ENCODE assay signal across 13 cellular contexts in the genomic region with DNA sequence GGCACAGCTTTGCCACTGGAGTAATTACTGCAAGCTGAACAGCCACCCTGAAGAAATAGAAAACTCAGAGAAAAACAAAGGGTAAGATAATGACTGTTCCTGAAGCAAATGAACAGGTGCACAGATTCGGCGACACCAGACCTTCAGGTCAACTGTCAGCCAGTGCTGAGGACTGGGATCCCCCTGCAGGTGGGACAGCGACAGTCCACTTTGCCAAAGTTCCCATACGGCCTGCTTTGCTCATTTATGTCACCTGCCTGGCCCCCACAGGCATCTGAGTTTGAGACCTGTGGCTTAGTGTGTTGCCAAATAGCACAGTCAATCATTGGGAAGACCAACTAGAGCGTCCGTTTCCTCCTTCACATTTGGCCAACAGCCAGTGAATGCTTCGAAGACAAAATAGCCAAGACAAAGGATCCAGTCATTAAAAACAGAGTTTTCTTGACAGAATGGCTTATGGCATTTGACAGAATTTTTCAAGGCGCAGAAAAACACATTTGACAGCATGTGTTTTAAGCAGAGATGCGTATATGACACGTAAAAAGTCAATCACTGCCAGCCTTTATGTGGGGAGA.
DNase-seq lines count a peak whose midpoint lies in the region; ATAC-seq, FAIRE-seq and TF ChIP-seq lines count a peak whose summit lies in the region.
"Had no signal": no experiment of that assay in that cellular context is flagged by ENCODE, and none has a peak within 500 bp of the region (broad histone marks: within the 10 kb centered on the region; RNA-seq: fewer than 3 reads in every experiment).

No MANE protein-coding gene starts in this region.

- TF ChIP-seq POLR2A in GM12878 (IDR thresholded peaks at IDR 0.05; ENCODE audit: low read depth, low read length): no peak

- in situ Hi-C loops in GM12878 (cut with MboI): no loop called here

- FAIRE-seq in GM12878 (lab: Jason Lieb, UNC): no peak

- H3K36me3 Mint-ChIP-seq in mesothelial cell of epicardium: no peaks in the 10 kb centered on the region
- H3K36me3 Mint-ChIP-seq in stimulated activated naive B cell treated with anti-CD40 and anti-IgM and Interleukin-4, amounts not matched to agents 10 μg/mL and 1 μg/mL and 100 μg/mL, for 72 hours: no peaks in the 10 kb centered on the region

- H3K9me3 Mint-ChIP-seq in mesothelial cell of epicardium: no peaks in the 10 kb centered on the region
- no peaks in the 10 kb centered on the region for H3K9me3 Mint-ChIP-seq in stimulated activated naive B cell treated with anti-CD40 and anti-IgM and Interleukin-4, amounts not matched to agents 10 μg/mL and 1 μg/mL and 100 μg/mL, for 72 hours

- H3K27me3 ChIP-seq in DND-41 (ENCODE audit: insufficient read depth, low read length, poor library complexity) (no peaks in the 10 kb centered on the region), GM12878 (replicated peaks in 1 of 2; ENCODE audit: control insufficient read depth in 2 of 2, insufficient read depth in 2 of 2, low read length in 1 of 2) (no peaks in the 10 kb centered on the region)

- H3K9ac ChIP-seq in DND-41 (ENCODE audit: low read depth, low read length) (no peak overlapping the region), GM12878 (ENCODE audit: control insufficient read depth, insufficient read depth, low read length) (no peak overlapping the region)

- no TSS peak for BruUV-seq in GM12878 (replicated peaks; lab: Mats Ljungman, UMichigan)

- H3K9me3 ChIP-seq in DND-41 (ENCODE audit: insufficient read depth, low read length, severe bottlenecking) (no peaks in the 10 kb centered on the region), GM12878 (replicated peaks; ENCODE audit: control insufficient read depth, insufficient read depth, low read length) (no peaks in the 10 kb centered on the region)
- H3K9me3 ChIP-seq: transverse colon had no signal

- H3K36me3 ChIP-seq in DND-41 (ENCODE audit: insufficient read depth, low read length) (no peaks in the 10 kb centered on the region), GM12878 (ENCODE audit: control insufficient read depth in 2 of 2, insufficient read depth in 2 of 2, low read length in 1 of 2) (no peaks in the 10 kb centered on the region)
- H3K36me3 ChIP-seq: transverse colon had no signal

- peak; percentile 8 for TF ChIP-seq CTCF in DND-41 (IDR thresholded peaks at IDR 0.05; ENCODE audit: borderline replicate concordance, extremely low read depth, low read length, poor library complexity, severe bottlenecking)
- TF ChIP-seq CTCF in GM12878 (IDR thresholded peaks at IDR 0.05 in 2 of 3, conservative IDR thresholded peaks at IDR 0.05 in 1 of 3; ENCODE audit: control insufficient read depth in 2 of 3, extremely low read depth in 1 of 3, insufficient read depth in 1 of 3, low read depth in 3 of 3, low read length in 3 of 3): no peak; a peak in 1 of 6 replicates
- TF ChIP-seq CTCF in mesothelial cell of epicardium (IDR thresholded peaks at IDR 0.05; ENCODE audit: unreplicated experiment): peak; percentile 37

- H3K4me1 ChIP-seq in DND-41 (ENCODE audit: insufficient read depth, low read length) (no peaks in the 10 kb centered on the region), GM12878 (ENCODE audit: control insufficient read depth, insufficient read depth, low read length) (no peaks in the 10 kb centered on the region)
- H3K4me1 ChIP-seq: transverse colon had no signal

- CTCF ChIA-PET in GM12878 (lab: Yijun Ruan, JAX): no interaction called here

- WGBS in GM12878 (ENCODE audit: insufficient coverage, insufficient replicate concordance, low lambda C conversion rate, missing lambda C conversion rate): 26% methylated on average over 10 of the region's 10 CpGs

- SMC1A ChIA-PET in GM12878 (lab: Charles Lee; ENCODE audit: uncharacterized antibody, unreplicated experiment): interaction anchor here (0.9 to 1.0 kb wide), 3 partner anchors 29 to 107 kb away, joined by 3 to 4 read pairs (median 3); no protein-coding TSS in a partner anchor

- no peak overlapping the region for H3K27ac Mint-ChIP-seq in mesothelial cell of epicardium
- H3K27ac Mint-ChIP-seq in stimulated activated naive B cell treated with anti-CD40 and anti-IgM and Interleukin-4, amounts not matched to agents 10 μg/mL and 1 μg/mL and 100 μg/mL, for 72 hours: no peak overlapping the region

- no peak for DNase-seq in DND-41
- peak; percentile 15 for DNase-seq in HT1080 (ENCODE audit: low read depth)
- no peak for DNase-seq in GM12878 (ENCODE audit: low read depth, low spot score)
- no peak for DNase-seq in mesothelial cell of epicardium (ENCODE audit: low spot score in 2 of 2, unreplicated experiment in 2 of 2)
- DNase-seq in GM19238 (ENCODE audit: insufficient read length, low spot score): no peak
- no peak for DNase-seq in KG1 (lab: John Stamatoyannopoulos, UW)
- no peak for DNase-seq in stimulated activated naive B cell treated with anti-CD40 and anti-IgM and Interleukin-4, amounts not matched to agents 10 μg/mL and 1 μg/mL and 100 μg/mL, for 72 hours
- DNase-seq: activated CD4-positive, alpha-beta T cell treated with anti-CD3 and anti-CD28 coated beads, Interleukin-2, amount 50 U/mL, for 1 hour; activated naive CD4-positive, alpha-beta T cell treated with anti-CD3 and anti-CD28 coated beads, Interleukin-2, amount 50 U/mL, for 16 hours; right cardiac atrium; transverse colon had no signal

- H3K4me1 Mint-ChIP-seq in mesothelial cell of epicardium: peaks cover 7% of the 10 kb centered on the region
- no peaks in the 10 kb centered on the region for H3K4me1 Mint-ChIP-seq in stimulated activated naive B cell treated with anti-CD40 and anti-IgM and Interleukin-4, amounts not matched to agents 10 μg/mL and 1 μg/mL and 100 μg/mL, for 72 hours

- RAD21 ChIA-PET in GM12878 (lab: Charles Lee; ENCODE audit: unreplicated experiment): no interaction called here

- peak; percentile 20; the same call in 1 of the 2 replicates for TF ChIP-seq RAD21 in GM12878 (IDR thresholded peaks at IDR 0.05; ENCODE audit: insufficient read depth, low read depth, low read length)

- intact Hi-C loops in GM12878 (cut with micrococcal nuclease; ENCODE audit: unreplicated experiment): no loop called here

- H4K20me1 ChIP-seq in DND-41 (ENCODE audit: insufficient read depth, low read length) (no peaks in the 10 kb centered on the region), GM12878 (ENCODE audit: control insufficient read depth, insufficient read depth) (no peaks in the 10 kb centered on the region)

- no peak overlapping the region for H3K4me2 ChIP-seq in DND-41 (ENCODE audit: insufficient read depth, low read length)
- no peak overlapping the region for H3K4me2 ChIP-seq in GM12878 (ENCODE audit: control insufficient read depth, insufficient read depth)

- no peak for TF ChIP-seq EP300 in GM12878 (IDR thresholded peaks at IDR 0.05; ENCODE audit: borderline replicate concordance in 1 of 2, control insufficient read depth in 1 of 2, low read depth in 2 of 2, low read length in 2 of 2)

- POLR2A ChIA-PET in GM12878 (lab: Charles Lee): no interaction called here

- H3K79me2 ChIP-seq in DND-41 (ENCODE audit: insufficient read depth, low read length) (no peaks in the 10 kb centered on the region), GM12878 (ENCODE audit: control insufficient read depth, insufficient read depth, low read length) (no peaks in the 10 kb centered on the region)

- H3K4me3 ChIP-seq in DND-41 (ENCODE audit: low read depth in 1 of 2, low read length in 2 of 2) (no peak overlapping the region), GM12878 (no peak overlapping the region)
- H3K4me3 ChIP-seq: dorsolateral prefrontal cortex, transverse colon had no signal

- H3K27ac ChIP-seq in DND-41 (ENCODE audit: low read length) (no peak overlapping the region), GM12878 (ENCODE audit: control insufficient read depth, insufficient read depth) (no peak overlapping the region)
- H3K27ac ChIP-seq: dorsolateral prefrontal cortex, transverse colon had no signal

- H3K27me3 Mint-ChIP-seq in mesothelial cell of epicardium (ENCODE audit: low read depth): peaks cover 20% of the 10 kb centered on the region
- peaks cover 14 to 19% of the 10 kb centered on the region in 2 donors for H3K27me3 Mint-ChIP-seq in stimulated activated naive B cell treated with anti-CD40 and anti-IgM and Interleukin-4, amounts not matched to agents 10 μg/mL and 1 μg/mL and 100 μg/mL, for 72 hours

- no peak overlapping the region for H2AFZ ChIP-seq in DND-41 (ENCODE audit: low read depth, low read length)
- no peak overlapping the region for H2AFZ ChIP-seq in GM12878 (ENCODE audit: control insufficient read depth, low read depth, low read length)

- ATAC-seq in DND-41 (ENCODE audit: insufficient read depth, low read depth) (no peak), GM12878 (0 out of 3 replicates have a peak, but pooled peaks have one; percentile 26)
- no peak for ATAC-seq in stimulated activated naive B cell treated with anti-CD40 and anti-IgM and Interleukin-4, amounts not matched to agents 10 μg/mL and 1 μg/mL and 100 μg/mL, for 72 hours (replicated peaks)
- ATAC-seq: right cardiac atrium, SK-N-SH treated with all-trans-retinoic acid at 6 μM for 48 hours had no signal

- H3K4me3 Mint-ChIP-seq in mesothelial cell of epicardium: no peak overlapping the region
- H3K4me3 Mint-ChIP-seq in stimulated activated naive B cell treated with anti-CD40 and anti-IgM and Interleukin-4, amounts not matched to agents 10 μg/mL and 1 μg/mL and 100 μg/mL, for 72 hours: no peak overlapping the region

TF ChIP-seq in GM12878, 131 proteins besides CTCF, POLR2A, EP300 and RAD21 (continues in another document):
- TF ChIP-seq BCLAF1 (IDR thresholded peaks at IDR 0.05): no peak
- no peak for TF ChIP-seq PML (IDR thresholded peaks at IDR 0.05; ENCODE audit: low read length)

Comparison
In these comparisons a context has a peak if more than half of its experiments do, and no peak if none do; other contexts are left out.
1. CTCF ChIP-seq: peak in DND-41 (single experiment) and mesothelial cell of epicardium (single experiment); none in GM12878 (0 of 3).